8 cellular contexts compared by ENCODE assay signal in the genomic region with DNA sequence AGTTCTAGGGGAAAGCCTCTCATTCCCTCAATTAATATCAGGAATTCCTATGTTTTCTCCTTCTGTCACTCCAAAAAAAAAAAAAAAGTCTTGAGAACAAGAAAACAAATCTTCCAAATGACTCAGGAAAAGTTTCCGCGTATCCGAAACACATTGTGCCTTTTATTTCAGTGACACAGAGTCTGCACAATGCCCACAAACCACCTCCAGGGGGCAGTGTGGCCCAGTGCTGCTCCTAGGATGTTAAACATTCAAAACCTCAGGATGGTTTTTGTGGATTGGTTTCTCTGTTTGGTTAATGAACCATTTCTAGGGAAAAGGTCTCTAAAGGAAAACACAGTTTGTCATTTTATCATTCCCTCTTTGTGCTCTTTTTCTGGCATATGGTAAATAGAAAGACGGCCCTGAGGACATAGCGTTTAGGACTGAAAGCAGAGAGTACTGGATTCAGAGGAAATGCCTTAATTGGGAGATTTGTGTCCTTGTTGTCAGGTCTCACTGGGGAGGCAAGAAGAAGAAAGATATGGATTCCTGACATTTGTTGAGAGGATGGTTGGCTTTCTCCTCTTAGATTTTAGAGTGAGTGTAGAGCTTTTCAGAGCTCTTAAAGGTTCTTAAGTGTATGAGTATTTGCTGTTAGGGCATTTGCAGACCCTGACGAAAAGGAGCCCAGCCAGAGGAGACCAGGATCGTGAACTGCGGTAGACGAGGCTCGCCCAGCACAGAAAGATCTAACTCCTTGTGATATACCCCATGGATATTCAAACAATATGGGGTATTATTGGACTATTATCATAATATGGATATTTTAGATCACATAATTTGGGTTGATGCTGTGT.
DNase-seq lines count a peak whose midpoint lies in the region; ATAC-seq and TF ChIP-seq lines count a peak whose summit lies in the region.

No MANE protein-coding gene starts in this region.

- POLR2A ChIA-PET in AG04449 (lab: Yijun Ruan, JAX): no interaction called here

- no peaks in the 10 kb centered on the region for H3K36me3 ChIP-seq in mucosa of descending colon (ENCODE audit: low read depth)

- TF ChIP-seq CTCF in AG04449 (IDR thresholded peaks at IDR 0.05; ENCODE audit: insufficient read depth, low read length, missing control alignments): peak; percentile 88
- TF ChIP-seq CTCF in epithelial cell of esophagus (IDR thresholded peaks at IDR 0.05; ENCODE audit: insufficient read depth, low read depth, low read length, missing control alignments): peak; percentile 99
- TF ChIP-seq CTCF in mucosa of descending colon (IDR thresholded peaks at IDR 0.05): peak; percentile 91

- no peaks in the 10 kb centered on the region for H3K9me3 ChIP-seq in mucosa of descending colon

- DNase-seq in AG04449 (ENCODE audit: low read depth, low spot score): peak; percentile 1
- peak; percentile 17 for DNase-seq in NCI-H774 (lab: John Stamatoyannopoulos, UW)
- peak; percentile 54 for DNase-seq in activated CD8-positive, alpha-beta memory T cell treated with anti-CD3 and anti-CD28 coated beads, Interleukin-2, amount 50 U/mL, for 4 hours
- peak; percentile 77 for DNase-seq in epithelial cell of esophagus (ENCODE audit: low read depth)
- peak; percentile 64 to 86 (median 81) for DNase-seq in mucosa of descending colon
- DNase-seq in stimulated activated CD8-positive, alpha-beta memory T cell treated with anti-CD3 and anti-CD28 coated beads, Interleukin-2, amount 100 ng/mL, for 1 hour (ENCODE audit: low read depth in 2 of 2): peak; percentile 7 to 31

- H3K4me1 ChIP-seq in mucosa of descending colon (ENCODE audit: low read depth): no peaks in the 10 kb centered on the region

- intact Hi-C loops in mucosa of descending colon (cut with DNase I, micrococcal nuclease): loop anchor here in 1 of 2 donors (1.0 kb wide), 1 partner anchor 345 kb away; no protein-coding TSS in a partner anchor

- CTCF ChIA-PET in AG04449 (lab: Yijun Ruan, JAX): interaction anchor here (1.2 to 2.5 kb wide), 5 partner anchors 8 to 511 kb away, joined by 3 to 14 read pairs (median 7); a partner anchor contains a TSS

- no peak overlapping the region for H3K4me3 ChIP-seq in AG04449 (ENCODE audit: low read depth, low read length)
- H3K4me3 ChIP-seq in epithelial cell of esophagus (ENCODE audit: low read length): no peak overlapping the region
- H3K4me3 ChIP-seq in mucosa of descending colon: no peak overlapping the region

- ATAC-seq in GM18517 (IDR thresholded peaks at IDR 0.05; ENCODE audit: unreplicated experiment) (peak; percentile 73), HG03103 (IDR thresholded peaks at IDR 0.05; ENCODE audit: low read depth, unreplicated experiment) (peak; percentile 72), mucosa of descending colon (peak; percentile 86)

Comparison
In these comparisons a context has a peak if more than half of its experiments do, and no peak if none do; other contexts are left out.
1. DNase-seq: peak in every context shown above with its lines; median percentile 81 in mucosa of descending colon; 77 in epithelial cell of esophagus; 54 in activated CD8-positive, alpha-beta memory T cell treated with anti-CD3 and anti-CD28 coated beads, Interleukin-2, amount 50 U/mL, for 4 hours; 19 in stimulated activated CD8-positive, alpha-beta memory T cell treated with anti-CD3 and anti-CD28 coated beads, Interleukin-2, amount 100 ng/mL, for 1 hour; 17 in NCI-H774; 1 in AG04449.